ENCODE assay signal across 1 cellular context in the genomic region with DNA sequence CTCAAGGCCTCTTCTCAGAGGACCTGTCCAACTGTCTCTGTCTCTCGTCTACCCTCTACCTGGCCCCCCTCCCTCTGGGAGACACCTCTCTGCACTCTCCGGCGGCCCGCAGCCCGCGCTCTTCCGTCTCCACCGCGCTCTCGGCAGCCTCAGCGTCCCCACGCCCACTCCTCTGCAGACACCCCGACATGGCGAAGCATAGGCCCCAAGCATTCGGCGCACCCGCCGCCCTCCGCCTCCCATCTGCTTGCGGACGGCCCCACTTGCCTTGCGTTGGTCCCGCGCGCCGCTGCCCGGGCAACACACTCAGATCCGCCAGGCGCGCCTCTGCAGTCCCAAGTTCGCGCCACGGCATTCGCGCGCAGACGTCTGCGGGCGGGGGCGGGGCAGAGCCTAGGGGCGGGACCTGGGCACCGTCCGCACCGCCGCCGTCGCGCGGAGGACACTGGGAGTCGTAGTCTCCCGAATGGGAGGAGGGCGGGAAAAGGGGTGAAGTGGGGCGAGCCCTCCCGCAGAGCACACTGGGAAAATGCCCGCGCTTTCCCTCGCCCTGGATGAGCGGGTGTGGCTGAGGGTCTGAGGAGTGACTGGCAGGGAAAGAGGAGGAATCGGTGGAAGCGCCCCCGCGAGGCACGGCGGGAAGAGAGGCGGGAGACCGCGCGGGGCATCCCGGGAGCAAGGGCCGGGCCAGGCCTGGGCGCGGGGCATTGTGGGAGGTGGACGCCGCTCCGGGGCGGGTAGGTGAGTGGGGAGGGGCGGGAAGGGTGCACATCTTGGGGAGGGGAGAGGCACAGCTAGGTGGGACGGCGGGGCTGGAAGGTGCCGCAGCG.
A peak's percentile ranks its signal among the peaks of the same experiment; 100 is the strongest.
TF ChIP-seq lines count a peak whose summit lies in the region.

Gene LIG1, minus strand, starts transcription at position 371 of the 830 bp plus-strand sequence. CDS start 4,778 bp downstream, outside the sequence.
Gene ZSWIM9, plus strand, starts transcription at position 707 of the 830 bp plus-strand sequence. CDS start 1,123 bp downstream, outside the sequence.

TF ChIP-seq in HepG2, 621 proteins besides CTCF, POLR2A, EP300 and RAD21 (continued from another document and continues in another):
- TF ChIP-seq HMGXB3 (CRISPR knock-in tag; IDR thresholded peaks at IDR 0.05; ENCODE audit: borderline replicate concordance), result no peak; the same call in 1 of the 2 replicates
- no peak for TF ChIP-seq GRHL1 (CRISPR knock-in tag; conservative IDR thresholded peaks at IDR 0.05)
- peak; percentile 80 for TF ChIP-seq AGO2 (optimal IDR thresholded peaks at IDR 0.05; ENCODE audit: low read depth, low read length)
- peak; percentile 36; the same call in 1 of the 2 replicates for TF ChIP-seq BRF2 (CRISPR knock-in tag; IDR thresholded peaks at IDR 0.05)
- TF ChIP-seq NFE2 (CRISPR knock-in tag; IDR thresholded peaks at IDR 0.05), result no peak
- TF ChIP-seq, protein P1, sequence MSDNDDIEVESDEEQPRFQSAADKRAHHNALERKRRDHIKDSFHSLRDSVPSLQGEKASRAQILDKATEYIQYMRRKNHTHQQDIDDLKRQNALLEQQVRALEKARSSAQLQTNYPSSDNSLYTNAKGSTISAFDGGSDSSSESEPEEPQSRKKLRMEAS (IDR thresholded peaks at IDR 0.05), result peak; percentile 84
- TF ChIP-seq RBM22 (optimal IDR thresholded peaks at IDR 0.05; ENCODE audit: low read length), result no peak
- peak; percentile 77 for TF ChIP-seq EED (CRISPR knock-in tag; IDR thresholded peaks at IDR 0.05)
- peak; percentile 84; the same call in 1 of the 2 replicates for TF ChIP-seq ZNF713 (CRISPR knock-in tag; IDR thresholded peaks at IDR 0.05)
- no peak for TF ChIP-seq NR1H2 (CRISPR knock-in tag; IDR thresholded peaks at IDR 0.05; ENCODE audit: borderline replicate concordance, low read depth)
- no peak for TF ChIP-seq KDM1A (CRISPR knock-in tag; IDR thresholded peaks at IDR 0.05)
- TF ChIP-seq, protein P2, sequence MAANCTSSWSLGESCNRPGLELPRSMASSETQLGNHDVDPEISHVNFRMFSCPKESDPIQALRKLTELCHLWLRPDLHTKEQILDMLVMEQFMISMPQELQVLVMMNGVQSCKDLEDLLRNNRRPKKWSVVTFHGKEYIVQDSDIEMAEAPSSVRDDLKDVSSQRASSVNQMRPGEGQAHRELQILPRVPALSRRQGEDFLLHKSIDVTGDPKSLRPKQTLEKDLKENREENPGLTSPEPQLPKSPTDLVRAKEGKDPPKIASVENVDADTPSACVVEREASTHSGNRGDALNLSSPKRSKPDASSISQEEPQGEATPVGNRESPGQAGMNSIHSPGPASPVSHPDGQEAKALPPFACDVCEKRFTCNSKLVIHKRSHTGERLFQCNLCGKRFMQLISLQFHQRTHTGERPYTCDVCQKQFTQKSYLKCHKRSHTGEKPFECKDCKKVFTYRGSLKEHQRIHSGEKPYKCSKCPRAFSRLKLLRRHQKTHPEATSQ (CRISPR knock-in tag; IDR thresholded peaks at IDR 0.05; ENCODE audit: borderline replicate concordance), result peak; percentile 33; the same call in 1 of the 2 replicates
- TF ChIP-seq, protein P3, sequence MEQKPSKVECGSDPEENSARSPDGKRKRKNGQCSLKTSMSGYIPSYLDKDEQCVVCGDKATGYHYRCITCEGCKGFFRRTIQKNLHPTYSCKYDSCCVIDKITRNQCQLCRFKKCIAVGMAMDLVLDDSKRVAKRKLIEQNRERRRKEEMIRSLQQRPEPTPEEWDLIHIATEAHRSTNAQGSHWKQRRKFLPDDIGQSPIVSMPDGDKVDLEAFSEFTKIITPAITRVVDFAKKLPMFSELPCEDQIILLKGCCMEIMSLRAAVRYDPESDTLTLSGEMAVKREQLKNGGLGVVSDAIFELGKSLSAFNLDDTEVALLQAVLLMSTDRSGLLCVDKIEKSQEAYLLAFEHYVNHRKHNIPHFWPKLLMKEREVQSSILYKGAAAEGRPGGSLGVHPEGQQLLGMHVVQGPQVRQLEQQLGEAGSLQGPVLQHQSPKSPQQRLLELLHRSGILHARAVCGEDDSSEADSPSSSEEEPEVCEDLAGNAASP (CRISPR knock-in tag; IDR thresholded peaks at IDR 0.05; ENCODE audit: borderline replicate concordance), result 0 out of 2 replicates have a peak, but pooled peaks have one; percentile 40
- TF ChIP-seq CC2D1A (CRISPR knock-in tag; IDR thresholded peaks at IDR 0.05), result 0 out of 2 replicates have a peak, but pooled peaks have one; percentile 41
- TF ChIP-seq, protein P4, sequence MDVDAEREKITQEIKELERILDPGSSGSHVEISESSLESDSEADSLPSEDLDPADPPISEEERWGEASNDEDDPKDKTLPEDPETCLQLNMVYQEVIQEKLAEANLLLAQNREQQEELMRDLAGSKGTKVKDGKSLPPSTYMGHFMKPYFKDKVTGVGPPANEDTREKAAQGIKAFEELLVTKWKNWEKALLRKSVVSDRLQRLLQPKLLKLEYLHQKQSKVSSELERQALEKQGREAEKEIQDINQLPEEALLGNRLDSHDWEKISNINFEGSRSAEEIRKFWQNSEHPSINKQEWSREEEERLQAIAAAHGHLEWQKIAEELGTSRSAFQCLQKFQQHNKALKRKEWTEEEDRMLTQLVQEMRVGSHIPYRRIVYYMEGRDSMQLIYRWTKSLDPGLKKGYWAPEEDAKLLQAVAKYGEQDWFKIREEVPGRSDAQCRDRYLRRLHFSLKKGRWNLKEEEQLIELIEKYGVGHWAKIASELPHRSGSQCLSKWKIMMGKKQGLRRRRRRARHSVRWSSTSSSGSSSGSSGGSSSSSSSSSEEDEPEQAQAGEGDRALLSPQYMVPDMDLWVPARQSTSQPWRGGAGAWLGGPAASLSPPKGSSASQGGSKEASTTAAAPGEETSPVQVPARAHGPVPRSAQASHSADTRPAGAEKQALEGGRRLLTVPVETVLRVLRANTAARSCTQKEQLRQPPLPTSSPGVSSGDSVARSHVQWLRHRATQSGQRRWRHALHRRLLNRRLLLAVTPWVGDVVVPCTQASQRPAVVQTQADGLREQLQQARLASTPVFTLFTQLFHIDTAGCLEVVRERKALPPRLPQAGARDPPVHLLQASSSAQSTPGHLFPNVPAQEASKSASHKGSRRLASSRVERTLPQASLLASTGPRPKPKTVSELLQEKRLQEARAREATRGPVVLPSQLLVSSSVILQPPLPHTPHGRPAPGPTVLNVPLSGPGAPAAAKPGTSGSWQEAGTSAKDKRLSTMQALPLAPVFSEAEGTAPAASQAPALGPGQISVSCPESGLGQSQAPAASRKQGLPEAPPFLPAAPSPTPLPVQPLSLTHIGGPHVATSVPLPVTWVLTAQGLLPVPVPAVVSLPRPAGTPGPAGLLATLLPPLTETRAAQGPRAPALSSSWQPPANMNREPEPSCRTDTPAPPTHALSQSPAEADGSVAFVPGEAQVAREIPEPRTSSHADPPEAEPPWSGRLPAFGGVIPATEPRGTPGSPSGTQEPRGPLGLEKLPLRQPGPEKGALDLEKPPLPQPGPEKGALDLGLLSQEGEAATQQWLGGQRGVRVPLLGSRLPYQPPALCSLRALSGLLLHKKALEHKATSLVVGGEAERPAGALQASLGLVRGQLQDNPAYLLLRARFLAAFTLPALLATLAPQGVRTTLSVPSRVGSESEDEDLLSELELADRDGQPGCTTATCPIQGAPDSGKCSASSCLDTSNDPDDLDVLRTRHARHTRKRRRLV (CRISPR knock-in tag; IDR thresholded peaks at IDR 0.05), result peak; percentile 97
- TF ChIP-seq, protein P5, sequence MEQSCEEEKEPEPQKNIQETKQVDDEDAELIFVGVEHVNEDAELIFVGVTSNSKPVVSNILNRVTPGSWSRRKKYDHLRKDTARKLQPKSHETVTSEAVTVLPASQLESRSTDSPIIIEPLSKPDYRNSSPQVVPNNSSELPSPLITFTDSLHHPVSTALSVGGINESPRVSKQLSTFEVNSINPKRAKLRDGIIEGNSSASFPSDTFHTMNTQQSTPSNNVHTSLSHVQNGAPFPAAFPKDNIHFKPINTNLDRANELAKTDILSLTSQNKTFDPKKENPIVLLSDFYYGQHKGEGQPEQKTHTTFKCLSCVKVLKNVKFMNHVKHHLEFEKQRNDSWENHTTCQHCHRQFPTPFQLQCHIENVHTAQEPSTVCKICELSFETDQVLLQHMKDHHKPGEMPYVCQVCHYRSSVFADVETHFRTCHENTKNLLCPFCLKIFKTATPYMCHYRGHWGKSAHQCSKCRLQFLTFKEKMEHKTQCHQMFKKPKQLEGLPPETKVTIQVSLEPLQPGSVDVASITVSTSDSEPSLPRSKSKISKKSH (CRISPR knock-in tag; IDR thresholded peaks at IDR 0.05; ENCODE audit: borderline replicate concordance), result peak; percentile 84; the same call in 1 of the 2 replicates
- TF ChIP-seq ZBTB8A (CRISPR knock-in tag; IDR thresholded peaks at IDR 0.05; ENCODE audit: borderline replicate concordance, low read depth), result no peak
- no peak for TF ChIP-seq NFKB2 (CRISPR knock-in tag; IDR thresholded peaks at IDR 0.05; ENCODE audit: borderline replicate concordance)
- TF ChIP-seq GMEB1 (CRISPR knock-in tag; IDR thresholded peaks at IDR 0.05; ENCODE audit: borderline replicate concordance), result peak; percentile 98
- 0 out of 2 replicates have a peak, but pooled peaks have one; percentile 51 for TF ChIP-seq CHD4 (IDR thresholded peaks at IDR 0.05; ENCODE audit: borderline replicate concordance, low read length)
- 0 out of 2 replicates have a peak, but pooled peaks have one; percentile 66 for TF ChIP-seq REXO4 (CRISPR knock-in tag; IDR thresholded peaks at IDR 0.05; ENCODE audit: borderline replicate concordance)
- TF ChIP-seq, protein P6, sequence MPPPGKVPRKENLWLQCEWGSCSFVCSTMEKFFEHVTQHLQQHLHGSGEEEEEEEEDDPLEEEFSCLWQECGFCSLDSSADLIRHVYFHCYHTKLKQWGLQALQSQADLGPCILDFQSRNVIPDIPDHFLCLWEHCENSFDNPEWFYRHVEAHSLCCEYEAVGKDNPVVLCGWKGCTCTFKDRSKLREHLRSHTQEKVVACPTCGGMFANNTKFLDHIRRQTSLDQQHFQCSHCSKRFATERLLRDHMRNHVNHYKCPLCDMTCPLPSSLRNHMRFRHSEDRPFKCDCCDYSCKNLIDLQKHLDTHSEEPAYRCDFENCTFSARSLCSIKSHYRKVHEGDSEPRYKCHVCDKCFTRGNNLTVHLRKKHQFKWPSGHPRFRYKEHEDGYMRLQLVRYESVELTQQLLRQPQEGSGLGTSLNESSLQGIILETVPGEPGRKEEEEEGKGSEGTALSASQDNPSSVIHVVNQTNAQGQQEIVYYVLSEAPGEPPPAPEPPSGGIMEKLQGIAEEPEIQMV (CRISPR knock-in tag; IDR thresholded peaks at IDR 0.05; ENCODE audit: low read depth), result peak; percentile 54; the same call in 1 of the 2 replicates
- TF ChIP-seq ZNF577 (CRISPR knock-in tag; IDR thresholded peaks at IDR 0.05; ENCODE audit: borderline replicate concordance, low read depth), result no peak
- no peak; the same call in 1 of the 2 replicates for TF ChIP-seq MEF2D (CRISPR knock-in tag; IDR thresholded peaks at IDR 0.05)
